Comparison of ENCODE assay signal across 19 cellular contexts in the genomic region with DNA sequence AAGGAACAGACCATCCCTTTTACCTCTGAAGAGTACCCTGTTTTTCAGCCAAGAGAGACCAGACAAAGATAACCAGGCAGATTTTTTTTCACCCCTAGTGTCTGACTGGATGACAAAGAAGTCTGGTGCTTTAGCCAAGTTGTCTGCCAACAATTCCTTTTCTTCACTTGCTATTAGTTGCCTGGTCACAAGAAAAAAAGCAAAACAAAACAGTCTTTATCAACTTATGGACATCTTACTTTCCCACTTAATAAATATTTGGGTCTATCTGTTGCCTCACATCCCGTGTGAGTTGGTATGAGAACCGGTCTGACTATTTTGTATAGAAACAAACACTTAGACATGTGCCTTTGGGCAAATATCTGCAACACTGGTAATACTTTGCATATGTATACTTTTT.
DNase-seq lines count a peak whose midpoint lies in the region; ATAC-seq and TF ChIP-seq lines count a peak whose summit lies in the region.
"Had no signal": no experiment of that assay in that cellular context is flagged by ENCODE, and none has a peak within 500 bp of the region (broad histone marks: within the 10 kb centered on the region; RNA-seq: fewer than 3 reads in every experiment).

No MANE protein-coding gene starts in this region.

- intact Hi-C loops in activated CD4-positive, alpha-beta memory T cell treated with anti-CD3 and anti-CD28 coated beads for 36 hours (cut with micrococcal nuclease), result no loop called here

- H3K27ac ChIP-seq in mesenchymal stem cell (ENCODE audit: low read length, poor library complexity, severe bottlenecking), result no peak overlapping the region
- H3K27ac ChIP-seq: BLaER1 treated with 17β-estradiol and CSF1 and Interleukin-3, amounts not matched to agents 10 nM and 100 nM; parathyroid adenoma; spleen had no signal

- no peak overlapping the region for H3K27ac Mint-ChIP-seq in activated CD4-positive, alpha-beta memory T cell treated with anti-CD3 and anti-CD28 coated beads for 36 hours
- H3K27ac Mint-ChIP-seq: activated CD4-positive, alpha-beta memory T cell treated with anti-CD3 and anti-CD28 coated beads, Interleukin-2, amount 10 ng/mL, durations not matched to agents 7 days and 5 days; GM23338; stimulated activated naive CD8-positive, alpha-beta T cell treated with anti-CD3 and anti-CD28 coated beads, Interleukin-15, Interleukin-2, amounts not matched to agents 100 ng/mL and 50 ng/mL, for 24 hours had no signal

- no peak overlapping the region for H3K23ac ChIP-seq in mesenchymal stem cell (ENCODE audit: low read length in 2 of 2)

- H2AK5ac ChIP-seq in mesenchymal stem cell (ENCODE audit: low read length, severe bottlenecking), result no peak overlapping the region

- 33% methylated on average over 1 of the region's 2 CpGs for WGBS in mesenchymal stem cell

- no peak overlapping the region for H4K8ac ChIP-seq in mesenchymal stem cell (ENCODE audit: low read length)

- H3K4me3 Mint-ChIP-seq in activated CD4-positive, alpha-beta memory T cell treated with anti-CD3 and anti-CD28 coated beads for 36 hours, result no peak overlapping the region
- H3K4me3 Mint-ChIP-seq: activated CD4-positive, alpha-beta memory T cell treated with anti-CD3 and anti-CD28 coated beads, Interleukin-2, amount 10 ng/mL, durations not matched to agents 7 days and 5 days; GM23338; stimulated activated naive CD8-positive, alpha-beta T cell treated with anti-CD3 and anti-CD28 coated beads, Interleukin-15, Interleukin-2, amounts not matched to agents 100 ng/mL and 50 ng/mL, for 24 hours had no signal

- H3K27me3 Mint-ChIP-seq in activated CD4-positive, alpha-beta memory T cell treated with anti-CD3 and anti-CD28 coated beads for 36 hours, result no peaks in the 10 kb centered on the region
- H3K27me3 Mint-ChIP-seq: activated CD4-positive, alpha-beta memory T cell treated with anti-CD3 and anti-CD28 coated beads, Interleukin-2, amount 10 ng/mL, durations not matched to agents 7 days and 5 days; stimulated activated naive CD8-positive, alpha-beta T cell treated with anti-CD3 and anti-CD28 coated beads, Interleukin-15, Interleukin-2, amounts not matched to agents 100 ng/mL and 50 ng/mL, for 24 hours had no signal

- H3K18ac ChIP-seq in mesenchymal stem cell (ENCODE audit: low read depth in 1 of 2, low read length in 2 of 2), result no peak overlapping the region

- no peak overlapping the region for H2BK15ac ChIP-seq in mesenchymal stem cell (ENCODE audit: low read depth, poor library complexity, severe bottlenecking)

- no peak overlapping the region for H2BK120ac ChIP-seq in mesenchymal stem cell (ENCODE audit: low read depth, low read length)

- no peaks in the 10 kb centered on the region for H3K9me3 ChIP-seq in mesenchymal stem cell (ENCODE audit: control insufficient read depth, low read length)

- no peak overlapping the region for H3K4me3 ChIP-seq in AG10803 (ENCODE audit: low read length)
- no peak overlapping the region for H3K4me3 ChIP-seq in mesenchymal stem cell (ENCODE audit: insufficient read depth in 1 of 2, low read depth in 1 of 2, low read length in 2 of 2)
- H3K4me3 ChIP-seq: BLaER1 treated with 17β-estradiol and CSF1 and Interleukin-3, amounts not matched to agents 10 nM and 100 nM; GM23338; spleen had no signal

- H3K4me2 ChIP-seq in mesenchymal stem cell (ENCODE audit: low read length, poor library complexity, severe bottlenecking), result no peak overlapping the region
- H3K4me2 ChIP-seq: BLaER1 treated with 17β-estradiol and CSF1 and Interleukin-3, amounts not matched to agents 10 nM and 100 nM; GM23338 had no signal

- H2BK5ac ChIP-seq in mesenchymal stem cell (ENCODE audit: low read depth, low read length, poor library complexity, severe bottlenecking), result no peak overlapping the region

- DNase-seq in AG10803 (ENCODE audit: low read depth) (peak; percentile 90), NCI-H226 (peak; percentile 48), dedifferentiated amniotic fluid mesenchymal stem cell (ENCODE audit: extremely low spot score) (peak; percentile 19), mesenchymal stem cell (peak; percentile 91), GOT3 (lab: John Stamatoyannopoulos, UW) (no peak), DMS153 treated with DMSO at 0.1 percent for 48 hours (lab: John Stamatoyannopoulos, UW; ENCODE audit: unreplicated experiment) (no peak)
- no peak for DNase-seq in activated CD4-positive, alpha-beta memory T cell treated with anti-CD3 and anti-CD28 coated beads for 36 hours
- DNase-seq: activated CD4-positive, alpha-beta memory T cell treated with anti-CD3 and anti-CD28 coated beads, Interleukin-2, amount 10 ng/mL, durations not matched to agents 7 days and 5 days; amniotic stem cell; cortex of kidney; DMS79 treated with DMSO at 0.1 percent for 48 hours; erythroblast; NCI-H1436; spleen had no signal

- peak overlapping the region; percentile 35 for H3K9ac ChIP-seq in mesenchymal stem cell (ENCODE audit: low read length)
- H3K9ac ChIP-seq: BLaER1 treated with 17β-estradiol and CSF1 and Interleukin-3, amounts not matched to agents 10 nM and 100 nM; parathyroid adenoma had no signal

- H3K4me1 Mint-ChIP-seq in activated CD4-positive, alpha-beta memory T cell treated with anti-CD3 and anti-CD28 coated beads for 36 hours (ENCODE audit: low read depth), result no peaks in the 10 kb centered on the region
- H3K4me1 Mint-ChIP-seq: activated CD4-positive, alpha-beta memory T cell treated with anti-CD3 and anti-CD28 coated beads, Interleukin-2, amount 10 ng/mL, durations not matched to agents 7 days and 5 days; GM23338 had no signal

- CTCF ChIA-PET in activated CD4-positive, alpha-beta memory T cell treated with anti-CD3 and anti-CD28 coated beads for 36 hours (lab: Charles Lee), result no interaction called here

- no peak overlapping the region for H3K4ac ChIP-seq in mesenchymal stem cell (ENCODE audit: low read depth in 1 of 2, low read length in 2 of 2)

- ATAC-seq in GM21367 (IDR thresholded peaks at IDR 0.05; ENCODE audit: unreplicated experiment), result no peak
- ATAC-seq: GM23338 had no signal

- no peaks in the 10 kb centered on the region for H3K36me3 Mint-ChIP-seq in activated CD4-positive, alpha-beta memory T cell treated with anti-CD3 and anti-CD28 coated beads for 36 hours

- H3K27me3 ChIP-seq in mesenchymal stem cell (ENCODE audit: control insufficient read depth in 1 of 2, insufficient read depth in 1 of 2, low read length in 2 of 2), result no peaks in the 10 kb centered on the region
- H3K27me3 ChIP-seq: BLaER1 treated with 17β-estradiol and CSF1 and Interleukin-3, amounts not matched to agents 10 nM and 100 nM; spleen had no signal

- POLR2A ChIA-PET in activated CD4-positive, alpha-beta memory T cell treated with anti-CD3 and anti-CD28 coated beads for 36 hours (lab: Charles Lee), result no interaction called here

- no peak overlapping the region for H2BK12ac ChIP-seq in mesenchymal stem cell (ENCODE audit: low read length in 2 of 2)

- H3K79me1 ChIP-seq in mesenchymal stem cell (replicated peaks; ENCODE audit: low read length, poor library complexity, severe bottlenecking), result no peaks in the 10 kb centered on the region

- H3K14ac ChIP-seq in mesenchymal stem cell (ENCODE audit: low read length in 2 of 2), result no peak overlapping the region

- H2AFZ ChIP-seq in mesenchymal stem cell (ENCODE audit: low read depth, low read length), result no peak overlapping the region
- H2AFZ ChIP-seq: GM23338, parathyroid adenoma had no signal

- TF ChIP-seq CTCF in AG10803 (conservative IDR thresholded peaks at IDR 0.05; ENCODE audit: low read length), result no peak

- no peaks in the 10 kb centered on the region for H3K9me3 Mint-ChIP-seq in activated CD4-positive, alpha-beta memory T cell treated with anti-CD3 and anti-CD28 coated beads for 36 hours
- H3K9me3 Mint-ChIP-seq: stimulated activated naive CD8-positive, alpha-beta T cell treated with anti-CD3 and anti-CD28 coated beads, Interleukin-15, Interleukin-2, amounts not matched to agents 100 ng/mL and 50 ng/mL, for 24 hours had no signal

- no peaks in the 10 kb centered on the region for H3K4me1 ChIP-seq in mesenchymal stem cell (ENCODE audit: control insufficient read depth, insufficient read depth, low read depth, low read length)
- H3K4me1 ChIP-seq: BLaER1 treated with 17β-estradiol and CSF1 and Interleukin-3, amounts not matched to agents 10 nM and 100 nM; parathyroid adenoma; spleen had no signal

- peaks cover 0 to 5% of the 10 kb centered on the region in 2 experiments for H3K36me3 ChIP-seq in mesenchymal stem cell (ENCODE audit: control insufficient read depth in 1 of 2, insufficient read depth in 2 of 2, low read depth in 1 of 2, low read length in 2 of 2)
- H3K36me3 ChIP-seq: BLaER1 treated with 17β-estradiol and CSF1 and Interleukin-3, amounts not matched to agents 10 nM and 100 nM; spleen had no signal

- no peak overlapping the region for H4K91ac ChIP-seq in mesenchymal stem cell (ENCODE audit: low read length)

Comparison
In these comparisons a context has a peak if more than half of its experiments do, and no peak if none do; other contexts are left out.
1. DNase-seq: peak in AG10803 (single experiment), NCI-H226 (single experiment), dedifferentiated amniotic fluid mesenchymal stem cell (single experiment) and mesenchymal stem cell (single experiment); none in activated CD4-positive, alpha-beta memory T cell treated with anti-CD3 and anti-CD28 coated beads for 36 hours (single experiment), GOT3 (single experiment) and DMS153 treated with DMSO at 0.1 percent for 48 hours (single experiment).